1 cellular context compared by ENCODE assay signal in genomic region chr17:40060887-40061480, GRCh38.
A peak's percentile ranks its signal among the peaks of the same experiment; 100 is the strongest.
TF ChIP-seq lines count a peak whose summit lies in the region.

No MANE protein-coding gene starts in this region.

TF ChIP-seq in HepG2, 621 proteins besides CTCF, POLR2A, EP300 and RAD21:
- TF ChIP-seq ZNF687 (CRISPR knock-in tag; IDR thresholded peaks at IDR 0.05) = peak; percentile 24; the same call in 1 of the 2 replicates
- 0 out of 2 replicates have a peak, but pooled peaks have one; percentile 21 for TF ChIP-seq ARID4A (CRISPR knock-in tag; IDR thresholded peaks at IDR 0.05; ENCODE audit: borderline replicate concordance)
- TF ChIP-seq ZNF678 (CRISPR knock-in tag; IDR thresholded peaks at IDR 0.05) = no peak
- TF ChIP-seq SKIL (CRISPR knock-in tag; IDR thresholded peaks at IDR 0.05; ENCODE audit: borderline replicate concordance) = 0 out of 2 replicates have a peak, but pooled peaks have one; percentile 16
